ENCODE assay signal across 17 cellular contexts in genomic region chr12:128381961-128382360, GRCh38.
"Had no signal": no experiment of that assay in that cellular context is flagged by ENCODE, and none has a peak within 500 bp of the region (broad histone marks: within the 10 kb centered on the region; RNA-seq: fewer than 3 reads in every experiment).

No MANE protein-coding gene starts in this region.

- H3K4me3 ChIP-seq: coronary artery, left lung, sigmoid colon, thoracic aorta had no signal

- H3K27ac Mint-ChIP-seq: activated B cell treated with CpG ODN at 0.5 μM for 24 hours; activated CD4-positive, alpha-beta T cell treated with anti-CD3 and anti-CD28 coated beads, Interleukin-2, amount 10 ng/mL, durations not matched to agents 7 days and 5 days; activated naive CD8-positive, alpha-beta T cell treated with anti-CD3 and anti-CD28 coated beads, Interleukin-2, amount 50 U/mL, for 24 hours; T-helper 1 cell treated with Interleukin-12 subunit alpha and Interleukin-12 subunit beta and Interleukin-4 antibody, amounts not matched to agents 30 μg/mL and 1 μg/mL, for 36 hours had no signal

- H3K27ac ChIP-seq: coronary artery, epithelial cell of prostate, left lung, sigmoid colon, thoracic aorta had no signal

- H3K4me1 Mint-ChIP-seq: activated B cell treated with CpG ODN at 0.5 μM for 24 hours; activated CD4-positive, alpha-beta T cell treated with anti-CD3 and anti-CD28 coated beads, Interleukin-2, amount 10 ng/mL, durations not matched to agents 7 days and 5 days; activated naive CD8-positive, alpha-beta T cell treated with anti-CD3 and anti-CD28 coated beads, Interleukin-2, amount 50 U/mL, for 24 hours had no signal

- FAIRE-seq: islet of Langerhans, TTC549 had no signal

- H3K27me3 Mint-ChIP-seq: activated B cell treated with CpG ODN at 0.5 μM for 24 hours; activated CD4-positive, alpha-beta T cell treated with anti-CD3 and anti-CD28 coated beads, Interleukin-2, amount 10 ng/mL, durations not matched to agents 7 days and 5 days had no signal

- H3K36me3 ChIP-seq: left lung, sigmoid colon, thoracic aorta had no signal

- H3K4me3 Mint-ChIP-seq: activated B cell treated with CpG ODN at 0.5 μM for 24 hours; activated CD4-positive, alpha-beta T cell treated with anti-CD3 and anti-CD28 coated beads, Interleukin-2, amount 10 ng/mL, durations not matched to agents 7 days and 5 days; activated naive CD8-positive, alpha-beta T cell treated with anti-CD3 and anti-CD28 coated beads, Interleukin-2, amount 50 U/mL, for 24 hours; T-helper 1 cell treated with Interleukin-12 subunit alpha and Interleukin-12 subunit beta and Interleukin-4 antibody, amounts not matched to agents 30 μg/mL and 1 μg/mL, for 36 hours had no signal

- DNase-seq: activated B cell treated with CpG ODN at 0.5 μM for 24 hours; activated CD4-positive, alpha-beta T cell treated with anti-CD3 and anti-CD28 coated beads, Interleukin-2, amount 10 ng/mL, durations not matched to agents 7 days and 5 days; activated CD8-positive, alpha-beta memory T cell treated with anti-CD3 and anti-CD28 coated beads for 24 hours; activated naive CD4-positive, alpha-beta T cell treated with Interleukin-2 at 50 U/mL for 16 hours; activated naive CD8-positive, alpha-beta T cell treated with anti-CD3 and anti-CD28 coated beads, Interleukin-2, amount 50 U/mL, for 24 hours; effector memory CD4-positive, alpha-beta T cell; left lung; mesenchymal stem cell; sigmoid colon; stimulated activated CD4-positive, alpha-beta T cell treated with anti-CD3 and anti-CD28 coated beads, Interleukin-2, amount 100 ng/mL, for 48 hours; stimulated activated naive CD8-positive, alpha-beta T cell treated with anti-CD3 and anti-CD28 coated beads, Interleukin-15, Interleukin-2, amounts not matched to agents 100 U/mL and 50 U/mL, for 24 hours had no signal

- ATAC-seq: activated naive CD8-positive, alpha-beta T cell treated with anti-CD3 and anti-CD28 coated beads, Interleukin-2, amount 50 U/mL, for 24 hours; left lung; stimulated activated naive CD8-positive, alpha-beta T cell treated with anti-CD3 and anti-CD28 coated beads, Interleukin-15, Interleukin-2, amounts not matched to agents 100 U/mL and 50 U/mL, for 24 hours had no signal

- H3K9me3 ChIP-seq: left lung, sigmoid colon, thoracic aorta had no signal

- H3K4me1 ChIP-seq: left lung, sigmoid colon had no signal
